ENCODE assay signal across 19 cellular contexts in the genomic region with DNA sequence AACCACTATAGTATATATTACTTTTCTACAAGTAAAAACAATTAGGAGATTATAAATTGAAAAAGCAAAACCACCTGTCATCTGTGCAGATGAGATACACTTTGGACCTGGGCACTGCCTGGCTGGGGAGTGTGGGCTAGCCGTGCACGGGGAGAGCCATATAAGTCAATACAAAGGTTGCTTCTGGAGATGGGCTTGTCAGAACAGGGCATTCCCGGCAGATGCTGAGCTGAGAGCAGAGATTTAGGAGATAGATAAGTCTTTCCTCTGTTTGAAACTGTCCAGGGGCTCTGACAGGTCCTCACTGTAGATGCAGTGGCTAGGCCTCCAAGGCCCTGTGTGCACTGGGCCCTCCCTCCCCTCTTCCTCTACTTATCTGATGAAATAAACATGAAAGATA.
"Had no signal": no experiment of that assay in that cellular context is flagged by ENCODE, and none has a peak within 500 bp of the region (broad histone marks: within the 10 kb centered on the region; RNA-seq: fewer than 3 reads in every experiment).

No MANE protein-coding gene starts in this region.

- DNase-seq: activated CD4-positive, alpha-beta T cell treated with anti-CD3 and anti-CD28 coated beads for 1 hour; activated gamma-delta T cell treated with Interleukin-2 at 50 U/mL for 16 hours; activated T-cell treated with anti-CD3 and anti-CD28 coated beads for 4 hours; cerebellar nuclear complex; effector memory CD4-positive, alpha-beta T cell; foreskin fibroblast; left cardiac atrium; lower lobe of right lung; pancreas; sigmoid colon; spleen; stimulated activated CD4-positive, alpha-beta T cell treated with anti-CD3 and anti-CD28 coated beads, Interleukin-4, amount 100 ng/mL, for 4 hours; T-helper 17 cell; WERI-Rb-1 had no signal

- H3K4me1 Mint-ChIP-seq: stimulated activated memory B cell treated with anti-CD40 and anti-IgM and Interleukin-4, amounts not matched to agents 10 μg/mL and 1 μg/mL and 100 μg/mL, for 72 hours had no signal

- H3K4me3 ChIP-seq: lower lobe of right lung, pancreas, sigmoid colon, spleen had no signal

- H3K36me3 ChIP-seq: lower lobe of right lung, pancreas, sigmoid colon, WERI-Rb-1 had no signal

- H3K27me3 Mint-ChIP-seq: activated naive CD8-positive, alpha-beta T cell; natural killer cell treated with Interleukin-12 subunit alpha and Interleukin-12 subunit beta and Interleukin-15 and Interleukin-18, amount 100 ng/mL, for 72 hours; stimulated activated memory B cell treated with anti-CD40 and anti-IgM and Interleukin-4, amounts not matched to agents 10 μg/mL and 1 μg/mL and 100 μg/mL, for 72 hours; T-helper 17 cell had no signal

- H3K9me3 Mint-ChIP-seq: activated T-helper 1 cell treated with anti-CD3 and anti-CD28 coated beads, Interleukin-12 subunit alpha, Interleukin-12 subunit beta, Interleukin-2, Interleukin-4 antibody, amounts not matched to agents 30 ng/mL and 10 ng/mL and 1 ng/mL, durations not matched to agents 14 hours and 24 hours and 36 hours; natural killer cell treated with Interleukin-12 subunit alpha and Interleukin-12 subunit beta and Interleukin-15 and Interleukin-18, amount 100 ng/mL, for 72 hours; stimulated activated memory B cell treated with anti-CD40 and anti-IgM and Interleukin-4, amounts not matched to agents 10 μg/mL and 1 μg/mL and 100 μg/mL, for 72 hours had no signal

- H3K9me3 ChIP-seq: lower lobe of right lung, neutrophil, pancreas, sigmoid colon, spleen had no signal

- H3K27me3 ChIP-seq: neutrophil, pancreas, sigmoid colon, spleen had no signal

- H3K4me3 Mint-ChIP-seq: activated naive CD8-positive, alpha-beta T cell; activated T-helper 1 cell treated with anti-CD3 and anti-CD28 coated beads, Interleukin-12 subunit alpha, Interleukin-12 subunit beta, Interleukin-2, Interleukin-4 antibody, amounts not matched to agents 30 ng/mL and 10 ng/mL and 1 ng/mL, durations not matched to agents 14 hours and 24 hours and 36 hours; natural killer cell treated with Interleukin-12 subunit alpha and Interleukin-12 subunit beta and Interleukin-15 and Interleukin-18, amount 100 ng/mL, for 72 hours; stimulated activated memory B cell treated with anti-CD40 and anti-IgM and Interleukin-4, amounts not matched to agents 10 μg/mL and 1 μg/mL and 100 μg/mL, for 72 hours; T-helper 17 cell had no signal

- H3K27ac Mint-ChIP-seq: activated naive CD8-positive, alpha-beta T cell; activated T-helper 1 cell treated with anti-CD3 and anti-CD28 coated beads, Interleukin-12 subunit alpha, Interleukin-12 subunit beta, Interleukin-2, Interleukin-4 antibody, amounts not matched to agents 30 ng/mL and 10 ng/mL and 1 ng/mL, durations not matched to agents 14 hours and 24 hours and 36 hours; natural killer cell treated with Interleukin-12 subunit alpha and Interleukin-12 subunit beta and Interleukin-15 and Interleukin-18, amount 100 ng/mL, for 72 hours; stimulated activated memory B cell treated with anti-CD40 and anti-IgM and Interleukin-4, amounts not matched to agents 10 μg/mL and 1 μg/mL and 100 μg/mL, for 72 hours; T-helper 17 cell had no signal

- H3K27ac ChIP-seq: lower lobe of right lung, neutrophil, pancreas, sigmoid colon, WERI-Rb-1 had no signal
